ENCODE assay signal across 17 cellular contexts in the genomic region with DNA sequence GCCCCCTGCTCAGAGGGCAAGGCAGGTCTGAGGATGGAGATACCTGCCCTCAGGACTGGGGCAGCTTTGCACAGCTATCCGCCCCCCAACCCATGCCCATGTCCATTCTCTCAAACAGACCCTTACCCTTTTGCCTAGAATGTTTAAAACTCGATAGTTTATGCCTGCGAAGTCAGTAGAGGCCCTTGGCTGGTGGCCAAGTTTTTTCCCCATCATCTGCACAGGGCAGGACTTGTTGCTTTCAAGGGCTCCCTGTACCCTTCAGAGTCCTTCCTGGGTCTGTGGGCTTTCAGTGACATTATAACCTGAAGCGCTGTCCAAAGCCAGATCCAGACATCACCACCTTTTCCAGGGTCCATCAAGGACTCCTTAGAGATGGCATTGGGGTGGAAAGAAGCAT.
DNase-seq lines count a peak whose midpoint lies in the region; ATAC-seq and TF ChIP-seq lines count a peak whose summit lies in the region.
"Had no signal": no experiment of that assay in that cellular context is flagged by ENCODE, and none has a peak within 500 bp of the region (broad histone marks: within the 10 kb centered on the region; RNA-seq: fewer than 3 reads in every experiment).

No MANE protein-coding gene starts in this region.

- H3K4me3 Mint-ChIP-seq in osteocyte (ENCODE audit: unreplicated experiment), result no peak overlapping the region
- H3K4me3 Mint-ChIP-seq: CD4-positive, alpha-beta memory T cell; GM23338; H9; HFFc6 had no signal

- TF ChIP-seq CTCF in HEK293 (tag by site-specific recombination; IDR thresholded peaks at IDR 0.05), result no peak
- no peak for TF ChIP-seq CTCF in esophagus muscularis mucosa (IDR thresholded peaks at IDR 0.05)
- TF ChIP-seq CTCF in osteocyte (IDR thresholded peaks at IDR 0.05), result no peak

- intact Hi-C loops in esophagus muscularis mucosa (cut with DNase I), result no loop called here

- H3K36me3 Mint-ChIP-seq in osteocyte (ENCODE audit: unreplicated experiment), result no peaks in the 10 kb centered on the region
- H3K36me3 Mint-ChIP-seq: CD4-positive, alpha-beta memory T cell had no signal

- H3K27me3 ChIP-seq in esophagus muscularis mucosa, result peaks cover 0 to 22% (median 0%) of the 10 kb centered on the region in 4 donors

- no peaks in the 10 kb centered on the region for H3K9me3 ChIP-seq in HEK293 (ENCODE audit: control insufficient read depth, insufficient read depth, low read depth, low read length)
- H3K9me3 ChIP-seq in esophagus muscularis mucosa, result no peaks in the 10 kb centered on the region

- no peak for ATAC-seq in HG02763 (IDR thresholded peaks at IDR 0.05; ENCODE audit: unreplicated experiment)
- ATAC-seq in GM19324 (IDR thresholded peaks at IDR 0.05; ENCODE audit: low FRiP score, unreplicated experiment), result no peak
- ATAC-seq: GM23338, HCT116 had no signal

- no peak for TF ChIP-seq RAD21 in Ishikawa (IDR thresholded peaks at IDR 0.05; ENCODE audit: low read depth)

- no peaks in the 10 kb centered on the region for H3K9me3 Mint-ChIP-seq in osteocyte (ENCODE audit: unreplicated experiment)
- H3K9me3 Mint-ChIP-seq: GM23338, H9, HFFc6 had no signal

- H3K4me1 Mint-ChIP-seq in osteocyte (ENCODE audit: unreplicated experiment), result no peaks in the 10 kb centered on the region

- H3K27me3 Mint-ChIP-seq in osteocyte (ENCODE audit: unreplicated experiment), result peaks cover 10% of the 10 kb centered on the region

- H3K4me3 ChIP-seq in HEK293 (ENCODE audit: low read depth, low read length) (no peak overlapping the region), esophagus muscularis mucosa (no peak overlapping the region)
- H3K4me3 ChIP-seq: GM23338 had no signal

- no peak overlapping the region for H3K27ac Mint-ChIP-seq in osteocyte (ENCODE audit: unreplicated experiment)
- H3K27ac Mint-ChIP-seq: CD4-positive, alpha-beta memory T cell; GM23338; HFFc6 had no signal

- TF ChIP-seq POLR2A in esophagus muscularis mucosa (IDR thresholded peaks at IDR 0.05; ENCODE audit: low read depth), result no peak

- H3K36me3 ChIP-seq in HEK293 (ENCODE audit: control insufficient read depth in 2 of 2, insufficient read depth in 1 of 2, low read length in 2 of 2) (no peaks in the 10 kb centered on the region), esophagus muscularis mucosa (no peaks in the 10 kb centered on the region)

- no peak for TF ChIP-seq EP300 in Ishikawa (IDR thresholded peaks at IDR 0.05; ENCODE audit: borderline replicate concordance)
- no peak for TF ChIP-seq EP300 in esophagus muscularis mucosa (IDR thresholded peaks at IDR 0.05)

- H3K4me1 ChIP-seq in HEK293 (ENCODE audit: control insufficient read depth, insufficient read depth, low read length) (no peaks in the 10 kb centered on the region; the same call in 1 of the 2 replicates), esophagus muscularis mucosa (peaks cover 0 to 6% (median 3%) of the 10 kb centered on the region in 4 donors)

- POLR2A ChIA-PET in HEK293 (lab: Yijun Ruan, JAX), result interaction anchor here (0.6 kb wide), 1 partner anchor 319 kb away, joined by 3 read pairs; no protein-coding TSS in a partner anchor

- WGBS in esophagus muscularis mucosa, result 66% methylated on average over 4 of the region's 4 CpGs

- DNase-seq in esophagus muscularis mucosa (ENCODE audit: extremely low spot score) (peak; percentile 88), osteocyte (ENCODE audit: extremely low spot score, unreplicated experiment) (peak; percentile 44)
- DNase-seq: C1 segment of cervical spinal cord; Calu3; CD4-positive, alpha-beta memory T cell; COR-L47; DMS53; DMS79 treated with DMSO at 0.1 percent for 48 hours; GF-D8; H9; HFFc6 had no signal

- no peak overlapping the region for H3K27ac ChIP-seq in HEK293 (ENCODE audit: extremely low read depth, low read depth, low read length)
- no peak overlapping the region for H3K27ac ChIP-seq in esophagus muscularis mucosa (replicated peaks in 1 of 4)

- CTCF ChIA-PET in HEK293 (lab: Yijun Ruan, JAX), result interaction anchor here (2.3 kb wide), 1 partner anchor 108 kb away, joined by 13 read pairs; no protein-coding TSS in a partner anchor

TF ChIP-seq in HEK293, 187 proteins besides CTCF, POLR2A, EP300 and RAD21:
- TF ChIP-seq SCRT2 (tag by site-specific recombination; IDR thresholded peaks at IDR 0.05), result peak; percentile 78
- TF ChIP-seq, protein P1, sequence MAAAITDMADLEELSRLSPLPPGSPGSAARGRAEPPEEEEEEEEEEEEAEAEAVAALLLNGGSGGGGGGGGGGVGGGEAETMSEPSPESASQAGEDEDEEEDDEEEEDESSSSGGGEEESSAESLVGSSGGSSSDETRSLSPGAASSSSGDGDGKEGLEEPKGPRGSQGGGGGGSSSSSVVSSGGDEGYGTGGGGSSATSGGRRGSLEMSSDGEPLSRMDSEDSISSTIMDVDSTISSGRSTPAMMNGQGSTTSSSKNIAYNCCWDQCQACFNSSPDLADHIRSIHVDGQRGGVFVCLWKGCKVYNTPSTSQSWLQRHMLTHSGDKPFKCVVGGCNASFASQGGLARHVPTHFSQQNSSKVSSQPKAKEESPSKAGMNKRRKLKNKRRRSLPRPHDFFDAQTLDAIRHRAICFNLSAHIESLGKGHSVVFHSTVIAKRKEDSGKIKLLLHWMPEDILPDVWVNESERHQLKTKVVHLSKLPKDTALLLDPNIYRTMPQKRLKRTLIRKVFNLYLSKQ (tag by site-specific recombination; IDR thresholded peaks at IDR 0.05; ENCODE audit: borderline replicate concordance), result no peak

TF ChIP-seq in Ishikawa, 13 proteins besides CTCF, POLR2A, EP300 and RAD21:
- TF ChIP-seq NFIC (IDR thresholded peaks at IDR 0.05) (0 out of 2 replicates have a peak, but pooled peaks have one; percentile 17), TEAD4 (IDR thresholded peaks at IDR 0.05) (no peak)
